Comparison of ENCODE assay signal across 8 cellular contexts in the genomic region with DNA sequence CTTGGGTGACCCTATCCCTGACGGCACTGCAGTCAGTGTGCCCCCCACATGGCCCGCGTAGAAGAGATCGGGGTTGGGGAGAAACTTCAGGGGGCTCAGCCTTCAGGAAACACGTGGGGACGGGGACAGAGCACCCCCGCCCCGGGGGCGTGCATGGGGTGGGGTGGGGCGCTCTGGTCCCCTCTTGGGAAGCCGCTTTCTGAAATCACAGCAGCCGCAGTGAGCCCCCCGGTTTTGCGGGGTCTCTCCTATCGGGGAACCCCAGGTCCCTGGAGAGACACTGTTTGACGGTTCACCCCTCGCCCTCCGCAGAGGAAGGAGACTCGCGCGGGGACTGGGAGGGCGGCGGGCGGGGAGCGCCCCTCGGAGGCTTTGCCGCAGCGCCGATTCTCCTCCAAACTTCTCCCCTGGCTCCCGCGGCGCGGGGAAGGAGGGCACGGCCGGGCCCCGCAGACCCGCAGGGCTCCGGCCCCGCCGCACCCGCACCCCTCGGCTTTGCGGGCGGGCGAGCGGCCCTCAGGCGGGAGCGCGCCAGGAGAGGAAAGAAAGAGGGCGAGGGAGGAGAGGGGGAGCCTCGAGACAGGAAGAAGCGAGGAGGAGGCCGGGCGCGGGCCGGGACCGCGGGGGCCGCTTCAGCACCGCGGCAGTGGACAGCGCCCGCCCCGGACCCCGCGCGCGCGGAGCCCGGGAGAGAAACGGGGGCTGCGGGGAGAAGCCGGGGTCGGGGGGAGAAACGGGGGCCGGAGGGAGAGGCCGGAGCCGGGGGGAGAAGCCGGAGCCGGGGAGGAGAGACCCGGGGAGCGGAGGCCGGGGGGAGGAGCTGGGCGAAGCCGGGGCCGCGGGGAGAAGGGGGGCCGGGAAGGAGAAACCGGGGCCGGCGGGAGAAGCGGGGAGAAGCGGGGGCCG. TPM values are rescaled to one million over a fixed set of nuclear protein-coding genes. Genes with fewer than 3 reads are reported as not detected.
DNase-seq lines count a peak whose midpoint lies in the region; ATAC-seq and TF ChIP-seq lines count a peak whose summit lies in the region.

No MANE protein-coding gene starts in this region.

- H3K27me3 ChIP-seq in hepatocyte (peaks cover 63% of the 10 kb centered on the region), testis (no peaks in the 10 kb centered on the region)

- H3K9me2 ChIP-seq in hepatocyte (replicated peaks; ENCODE audit: insufficient read depth), result no peaks in the 10 kb centered on the region

- no peaks in the 10 kb centered on the region for H3K79me2 ChIP-seq in hepatocyte

- no peak overlapping the region for H3K27ac Mint-ChIP-seq in activated naive CD4-positive, alpha-beta T cell treated with anti-CD3 and anti-CD28 coated beads, Interleukin-2, amount 50 U/mL, for 72 hours

- H3K4me1 ChIP-seq in hepatocyte (ENCODE audit: insufficient read depth) (no peaks in the 10 kb centered on the region), testis (peaks cover 4% of the 10 kb centered on the region)

- H3K9me3 ChIP-seq in hepatocyte (ENCODE audit: low read depth) (no peaks in the 10 kb centered on the region), testis (no peaks in the 10 kb centered on the region)

- DNase-seq in GM13976 (ENCODE audit: low spot score) (peak; percentile 74), hepatocyte (ENCODE audit: low spot score) (peak; percentile 68), testis (peak; percentile 35)
- DNase-seq in activated naive CD4-positive, alpha-beta T cell treated with anti-CD3 and anti-CD28 coated beads, Interleukin-2, amount 50 U/mL, for 72 hours (ENCODE audit: low spot score in 2 of 2), result peak in 1 of 2 donors; percentile 36

- no peaks in the 10 kb centered on the region for H3K36me3 ChIP-seq in hepatocyte (replicated peaks; ENCODE audit: insufficient read depth, low read depth)
- no peaks in the 10 kb centered on the region for H3K36me3 ChIP-seq in testis (ENCODE audit: low read depth, missing control alignments)

- in situ Hi-C loops in GM13976 (cut with MboI; ENCODE audit: low sequenced_read_pairs, unreplicated experiment), result no loop called here

- TF ChIP-seq POLR2A in testis (IDR thresholded peaks at IDR 0.05), result no peak

- H3K4me3 ChIP-seq in hepatocyte (peak overlapping the region; percentile 36), testis (peak overlapping the region; percentile 24 to 43)

- intact Hi-C loops in testis (cut with DNase I; ENCODE audit: low total_unique reads), result no loop called here

- H3K36me3 Mint-ChIP-seq in activated naive CD4-positive, alpha-beta T cell treated with anti-CD3 and anti-CD28 coated beads, Interleukin-2, amount 50 U/mL, for 72 hours, result peaks cover 0 to 6% of the 10 kb centered on the region in 2 donors

- peak overlapping the region; percentile 93 for H3K4me2 ChIP-seq in hepatocyte

- no peaks in the 10 kb centered on the region for H4K20me1 ChIP-seq in hepatocyte (ENCODE audit: insufficient read depth, poor library complexity, severe bottlenecking)

- peak; percentile 28 to 36 for ATAC-seq in activated naive CD4-positive, alpha-beta T cell treated with anti-CD3 and anti-CD28 coated beads, Interleukin-2, amount 50 U/mL, for 72 hours
- ATAC-seq in GM21381 (IDR thresholded peaks at IDR 0.05; ENCODE audit: unreplicated experiment) (no peak), GM21576 (IDR thresholded peaks at IDR 0.05; ENCODE audit: unreplicated experiment) (no peak), HG02938 (IDR thresholded peaks at IDR 0.05; ENCODE audit: unreplicated experiment) (no peak)

- H3K27ac ChIP-seq in 22Rv1 (0 out of 2 replicates have a peak overlapping the region, but pooled peaks have one; percentile 2), hepatocyte (no peak overlapping the region), testis (no peak overlapping the region)

- no peaks in the 10 kb centered on the region for H3K9me3 Mint-ChIP-seq in activated naive CD4-positive, alpha-beta T cell treated with anti-CD3 and anti-CD28 coated beads, Interleukin-2, amount 50 U/mL, for 72 hours

- H2AFZ ChIP-seq in hepatocyte, result no peak overlapping the region

- 30% methylated on average over 28 of the region's 94 CpGs for WGBS in hepatocyte (ENCODE audit: low lambda C conversion rate, missing lambda C conversion rate)
- 1 to 7% methylated on average over 34 to 74 of the region's 94 CpGs for WGBS in testis, 2 donors

- no peak for TF ChIP-seq CTCF in 22Rv1 (IDR thresholded peaks at IDR 0.05)
- TF ChIP-seq CTCF in GM13976 (IDR thresholded peaks at IDR 0.05; ENCODE audit: borderline replicate concordance, control extremely low read depth, extremely low read depth, insufficient read depth, missing control alignments), result no peak
- TF ChIP-seq CTCF in hepatocyte (IDR thresholded peaks at IDR 0.05; ENCODE audit: poor library complexity), result no peak
- TF ChIP-seq CTCF in testis (IDR thresholded peaks at IDR 0.05), result no peak

RNA-seq across cellular contexts. Expression of gene CPLX1, which starts 0.6 kb away (rescaled TPM):
- total RNA-seq in activated naive CD4-positive, alpha-beta T cell treated with anti-CD3 and anti-CD28 coated beads, Interleukin-2, amount 50 U/mL, for 72 hours, result 1 to 10 TPM in 1 of 2 donors, under 1 TPM in 1; 0.11 to 1.9 TPM
- 0.16 and 0.30 TPM in 2 replicates for total RNA-seq in hepatocyte
- 1.6 and 2.0 TPM in 2 replicates for polyA plus RNA-seq in hepatocyte
- 1 to 10 TPM; 5.5 to 8.2 TPM for total RNA-seq in testis
- polyA plus RNA-seq in testis (ENCODE audit: insufficient read depth, low read depth, low replicate concordance), result 4.4 TPM

Comparison
In these comparisons a context has a peak if more than half of its experiments do, and no peak if none do; other contexts are left out.
1. ATAC-seq: peak in activated naive CD4-positive, alpha-beta T cell treated with anti-CD3 and anti-CD28 coated beads, Interleukin-2, amount 50 U/mL, for 72 hours (2 of 2); none in GM21381 (single experiment), GM21576 (single experiment) and HG02938 (single experiment).